1 cellular context compared by ENCODE assay signal in the genomic region with DNA sequence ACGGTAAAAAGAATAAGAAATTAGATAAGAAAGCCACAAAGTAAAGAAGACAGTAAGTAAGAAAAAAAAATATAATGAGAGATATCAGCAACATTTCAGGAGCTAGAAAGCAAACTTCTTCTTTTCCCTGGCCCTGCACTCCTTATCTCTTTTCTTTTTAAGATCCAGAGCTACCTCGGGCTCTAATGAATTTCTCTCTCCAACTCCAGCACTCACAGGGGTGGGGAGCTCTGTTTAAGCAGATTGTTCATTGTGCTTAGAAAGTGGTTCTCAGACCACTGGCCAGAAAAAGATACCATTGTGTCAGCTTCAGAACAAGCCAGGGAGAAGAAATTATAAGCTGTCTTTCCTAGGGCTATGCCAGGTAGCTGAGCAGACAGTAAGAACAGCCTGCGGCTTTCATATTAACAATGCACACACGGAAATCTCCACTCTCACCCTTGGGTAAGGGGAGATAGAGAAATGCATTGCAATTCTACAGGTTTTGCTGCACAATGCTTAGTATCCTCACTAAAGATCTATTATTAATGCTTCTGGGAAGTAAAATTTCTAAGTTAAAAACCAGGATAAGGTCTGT.
TF ChIP-seq lines count a peak whose summit lies in the region.

No MANE protein-coding gene starts in this region.

TF ChIP-seq in GM23338, 12 proteins besides CTCF, POLR2A, EP300 and RAD21 (continued from another document):
- TF ChIP-seq, protein P1, sequence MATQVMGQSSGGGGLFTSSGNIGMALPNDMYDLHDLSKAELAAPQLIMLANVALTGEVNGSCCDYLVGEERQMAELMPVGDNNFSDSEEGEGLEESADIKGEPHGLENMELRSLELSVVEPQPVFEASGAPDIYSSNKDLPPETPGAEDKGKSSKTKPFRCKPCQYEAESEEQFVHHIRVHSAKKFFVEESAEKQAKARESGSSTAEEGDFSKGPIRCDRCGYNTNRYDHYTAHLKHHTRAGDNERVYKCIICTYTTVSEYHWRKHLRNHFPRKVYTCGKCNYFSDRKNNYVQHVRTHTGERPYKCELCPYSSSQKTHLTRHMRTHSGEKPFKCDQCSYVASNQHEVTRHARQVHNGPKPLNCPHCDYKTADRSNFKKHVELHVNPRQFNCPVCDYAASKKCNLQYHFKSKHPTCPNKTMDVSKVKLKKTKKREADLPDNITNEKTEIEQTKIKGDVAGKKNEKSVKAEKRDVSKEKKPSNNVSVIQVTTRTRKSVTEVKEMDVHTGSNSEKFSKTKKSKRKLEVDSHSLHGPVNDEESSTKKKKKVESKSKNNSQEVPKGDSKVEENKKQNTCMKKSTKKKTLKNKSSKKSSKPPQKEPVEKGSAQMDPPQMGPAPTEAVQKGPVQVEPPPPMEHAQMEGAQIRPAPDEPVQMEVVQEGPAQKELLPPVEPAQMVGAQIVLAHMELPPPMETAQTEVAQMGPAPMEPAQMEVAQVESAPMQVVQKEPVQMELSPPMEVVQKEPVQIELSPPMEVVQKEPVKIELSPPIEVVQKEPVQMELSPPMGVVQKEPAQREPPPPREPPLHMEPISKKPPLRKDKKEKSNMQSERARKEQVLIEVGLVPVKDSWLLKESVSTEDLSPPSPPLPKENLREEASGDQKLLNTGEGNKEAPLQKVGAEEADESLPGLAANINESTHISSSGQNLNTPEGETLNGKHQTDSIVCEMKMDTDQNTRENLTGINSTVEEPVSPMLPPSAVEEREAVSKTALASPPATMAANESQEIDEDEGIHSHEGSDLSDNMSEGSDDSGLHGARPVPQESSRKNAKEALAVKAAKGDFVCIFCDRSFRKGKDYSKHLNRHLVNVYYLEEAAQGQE (IDR thresholded peaks at IDR 0.05; ENCODE audit: unreplicated experiment), result no peak
- TF ChIP-seq POLR2AphosphoS5 (IDR thresholded peaks at IDR 0.05; ENCODE audit: low read depth), result no peak
